In the genomic region with DNA sequence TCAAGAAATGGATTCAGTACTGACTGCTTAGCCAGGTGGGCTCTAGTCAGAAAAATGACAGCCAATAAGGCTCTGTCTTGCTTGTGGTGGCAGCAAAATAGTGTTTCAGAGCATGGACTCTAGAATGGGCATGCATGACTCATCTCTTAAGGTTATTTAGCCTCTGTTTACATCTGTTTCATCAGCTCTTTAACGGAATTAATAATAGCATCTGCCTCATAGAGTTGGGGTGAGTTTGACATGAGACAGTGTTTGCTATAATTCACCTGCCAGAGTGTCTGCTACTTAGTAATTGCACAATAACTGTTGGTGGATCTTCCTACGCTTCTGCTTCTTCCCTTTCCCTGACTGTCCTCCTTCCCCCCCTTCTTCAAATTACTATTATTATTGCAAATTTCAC, we compare ENCODE assay signal across 21 cellular contexts.
"Had no signal": no experiment of that assay in that cellular context is flagged by ENCODE, and none has a peak within 500 bp of the region (broad histone marks: within the 10 kb centered on the region; RNA-seq: fewer than 3 reads in every experiment).

No MANE protein-coding gene starts in this region.

- FAIRE-seq: kidney had no signal

- H3K27ac ChIP-seq: breast epithelium, coronary artery, esophagus squamous epithelium, lower lobe of right lung, spleen, testis, uterus had no signal

- H3K4me1 ChIP-seq: breast epithelium, esophagus squamous epithelium, lower lobe of right lung, spleen, testis, uterus had no signal

- H3K36me3 ChIP-seq: breast epithelium, esophagus squamous epithelium, lower lobe of right lung, spleen, uterus had no signal

- DNase-seq: activated CD4-positive, alpha-beta memory T cell treated with anti-CD3 and anti-CD28 coated beads for 36 hours; activated CD4-positive, alpha-beta T cell treated with anti-CD3 and anti-CD28 coated beads for 48 hours; activated naive CD4-positive, alpha-beta T cell treated with Interleukin-2 at 50 U/mL for 16 hours; activated naive CD8-positive, alpha-beta T cell treated with anti-CD3 and anti-CD28 coated beads for 36 hours; activated T-cell treated with anti-CD3 and anti-CD28 coated beads, Interleukin-2, amount 50 U/mL, for 48 hours; amniotic stem cell; cerebellar nuclear complex; esophagus squamous epithelium; kidney; lower lobe of right lung; naive B cell; nucleus accumbens; spleen; stimulated activated CD4-positive, alpha-beta T cell treated with anti-CD3 and anti-CD28 coated beads, Interleukin-4, amount 100 ng/mL, for 1 hour; stimulated activated naive CD4-positive, alpha-beta T cell; testis; trophoblast cell; uterus had no signal

- ATAC-seq: left lobe of liver, lower lobe of right lung had no signal

- H3K4me3 ChIP-seq: breast epithelium, coronary artery, esophagus squamous epithelium, lower lobe of right lung, spleen, testis, uterus had no signal

- H3K9me3 ChIP-seq: breast epithelium, esophagus squamous epithelium, lower lobe of right lung, testis, uterus had no signal

- H3K27me3 ChIP-seq: breast epithelium, esophagus squamous epithelium, spleen, testis, uterus had no signal
